ENCODE assay signal across 1 cellular context in genomic region chr12:120468846-120469449, GRCh38.
TF ChIP-seq lines count a peak whose summit lies in the region.

No MANE protein-coding gene starts in this region.

TF ChIP-seq in HCT116, 20 proteins besides CTCF, POLR2A, EP300 and RAD21 (continued from another document):
- TF ChIP-seq, protein P1, sequence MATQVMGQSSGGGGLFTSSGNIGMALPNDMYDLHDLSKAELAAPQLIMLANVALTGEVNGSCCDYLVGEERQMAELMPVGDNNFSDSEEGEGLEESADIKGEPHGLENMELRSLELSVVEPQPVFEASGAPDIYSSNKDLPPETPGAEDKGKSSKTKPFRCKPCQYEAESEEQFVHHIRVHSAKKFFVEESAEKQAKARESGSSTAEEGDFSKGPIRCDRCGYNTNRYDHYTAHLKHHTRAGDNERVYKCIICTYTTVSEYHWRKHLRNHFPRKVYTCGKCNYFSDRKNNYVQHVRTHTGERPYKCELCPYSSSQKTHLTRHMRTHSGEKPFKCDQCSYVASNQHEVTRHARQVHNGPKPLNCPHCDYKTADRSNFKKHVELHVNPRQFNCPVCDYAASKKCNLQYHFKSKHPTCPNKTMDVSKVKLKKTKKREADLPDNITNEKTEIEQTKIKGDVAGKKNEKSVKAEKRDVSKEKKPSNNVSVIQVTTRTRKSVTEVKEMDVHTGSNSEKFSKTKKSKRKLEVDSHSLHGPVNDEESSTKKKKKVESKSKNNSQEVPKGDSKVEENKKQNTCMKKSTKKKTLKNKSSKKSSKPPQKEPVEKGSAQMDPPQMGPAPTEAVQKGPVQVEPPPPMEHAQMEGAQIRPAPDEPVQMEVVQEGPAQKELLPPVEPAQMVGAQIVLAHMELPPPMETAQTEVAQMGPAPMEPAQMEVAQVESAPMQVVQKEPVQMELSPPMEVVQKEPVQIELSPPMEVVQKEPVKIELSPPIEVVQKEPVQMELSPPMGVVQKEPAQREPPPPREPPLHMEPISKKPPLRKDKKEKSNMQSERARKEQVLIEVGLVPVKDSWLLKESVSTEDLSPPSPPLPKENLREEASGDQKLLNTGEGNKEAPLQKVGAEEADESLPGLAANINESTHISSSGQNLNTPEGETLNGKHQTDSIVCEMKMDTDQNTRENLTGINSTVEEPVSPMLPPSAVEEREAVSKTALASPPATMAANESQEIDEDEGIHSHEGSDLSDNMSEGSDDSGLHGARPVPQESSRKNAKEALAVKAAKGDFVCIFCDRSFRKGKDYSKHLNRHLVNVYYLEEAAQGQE (IDR thresholded peaks at IDR 0.05; ENCODE audit: low read depth) = no peak
- TF ChIP-seq CBX3 (IDR thresholded peaks at IDR 0.05; ENCODE audit: low read depth) (no peak), EZH2 (IDR thresholded peaks at IDR 0.05) (no peak), JUND (IDR thresholded peaks at IDR 0.05) (no peak), EZH2phosphoT487 (IDR thresholded peaks at IDR 0.05; ENCODE audit: borderline replicate concordance) (no peak)
